ENCODE assay signal across 17 cellular contexts in the genomic region with DNA sequence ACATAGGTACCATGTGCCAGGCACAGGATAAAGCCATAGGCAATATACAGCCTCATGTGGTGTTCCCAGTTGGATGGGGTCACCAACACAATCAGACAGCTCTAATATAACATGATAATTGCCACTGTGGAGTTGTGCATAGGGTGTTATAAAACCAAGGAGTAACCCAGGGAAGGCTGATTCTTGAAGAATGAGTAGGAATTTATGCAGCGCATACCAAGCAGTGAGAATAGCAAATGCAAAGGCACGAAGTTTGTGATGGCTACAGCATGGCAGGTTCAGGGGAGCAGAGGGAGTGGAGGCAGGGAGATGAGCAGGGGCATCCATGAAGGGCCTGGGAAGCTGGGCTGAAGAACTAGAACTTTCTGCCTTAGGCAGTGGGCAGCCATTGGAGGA.
"Had no signal": no experiment of that assay in that cellular context is flagged by ENCODE, and none has a peak within 500 bp of the region (broad histone marks: within the 10 kb centered on the region; RNA-seq: fewer than 3 reads in every experiment).

No MANE protein-coding gene starts in this region.

- H3K27me3 Mint-ChIP-seq: activated B cell treated with CpG ODN at 0.5 μM for 24 hours; activated CD4-positive, alpha-beta T cell treated with anti-CD3 and anti-CD28 coated beads, Interleukin-2, amount 10 ng/mL, durations not matched to agents 7 days and 5 days; activated naive CD8-positive, alpha-beta T cell treated with anti-CD3 and anti-CD28 coated beads, Interleukin-2, amount 10 ng/mL, durations not matched to agents 7 days and 5 days had no signal

- DNase-seq: activated B cell treated with CpG ODN at 0.5 μM for 24 hours; activated CD4-positive, alpha-beta T cell treated with anti-CD3 and anti-CD28 coated beads, Interleukin-2, amount 10 ng/mL, durations not matched to agents 7 days and 5 days; activated naive CD4-positive, alpha-beta T cell; activated naive CD8-positive, alpha-beta T cell treated with anti-CD3 and anti-CD28 coated beads, Interleukin-2, amount 10 ng/mL, durations not matched to agents 7 days and 5 days; dorsolateral prefrontal cortex; glutamatergic neuron; kidney glomerular epithelial cell; left ventricle myocardium superior; pancreas; sigmoid colon; spleen; stimulated activated CD4-positive, alpha-beta T cell treated with anti-CD3 and anti-CD28 coated beads, Interleukin-1b, Interleukin-23, amount 100 ng/mL, for 48 hours; T-helper 2 cell had no signal

- H3K9me3 ChIP-seq: esophagus muscularis mucosa, pancreas, sigmoid colon, spleen, thoracic aorta had no signal

- H3K4me1 Mint-ChIP-seq: activated CD4-positive, alpha-beta T cell treated with anti-CD3 and anti-CD28 coated beads, Interleukin-2, amount 10 ng/mL, durations not matched to agents 7 days and 5 days had no signal

- H3K36me3 ChIP-seq: neural progenitor cell, pancreas, sigmoid colon, spleen, thoracic aorta had no signal

- ATAC-seq: left ventricle myocardium superior, pancreas had no signal

- H3K4me3 Mint-ChIP-seq: activated B cell treated with CpG ODN at 0.5 μM for 24 hours; activated CD4-positive, alpha-beta T cell treated with anti-CD3 and anti-CD28 coated beads, Interleukin-2, amount 10 ng/mL, durations not matched to agents 7 days and 5 days; activated naive CD8-positive, alpha-beta T cell treated with anti-CD3 and anti-CD28 coated beads, Interleukin-2, amount 10 ng/mL, durations not matched to agents 7 days and 5 days; activated T-helper 1 cell treated with anti-CD3 and anti-CD28 coated beads, Interleukin-12 subunit alpha, Interleukin-12 subunit beta, Interleukin-2, Interleukin-4 antibody, amounts not matched to agents 30 ng/mL and 10 ng/mL and 1 ng/mL, durations not matched to agents 14 hours and 24 hours and 36 hours; neural progenitor cell had no signal

- H3K27ac Mint-ChIP-seq: activated CD4-positive, alpha-beta T cell treated with anti-CD3 and anti-CD28 coated beads, Interleukin-2, amount 10 ng/mL, durations not matched to agents 7 days and 5 days; activated naive CD8-positive, alpha-beta T cell treated with anti-CD3 and anti-CD28 coated beads, Interleukin-2, amount 10 ng/mL, durations not matched to agents 7 days and 5 days; activated T-helper 1 cell treated with anti-CD3 and anti-CD28 coated beads, Interleukin-12 subunit alpha, Interleukin-12 subunit beta, Interleukin-2, Interleukin-4 antibody, amounts not matched to agents 30 ng/mL and 10 ng/mL and 1 ng/mL, durations not matched to agents 14 hours and 24 hours and 36 hours; neural progenitor cell had no signal

- H3K9me3 Mint-ChIP-seq: activated B cell treated with CpG ODN at 0.5 μM for 24 hours; activated CD4-positive, alpha-beta T cell treated with anti-CD3 and anti-CD28 coated beads, Interleukin-2, amount 10 ng/mL, durations not matched to agents 7 days and 5 days; activated naive CD8-positive, alpha-beta T cell treated with anti-CD3 and anti-CD28 coated beads, Interleukin-2, amount 10 ng/mL, durations not matched to agents 7 days and 5 days; activated T-helper 1 cell treated with anti-CD3 and anti-CD28 coated beads, Interleukin-12 subunit alpha, Interleukin-12 subunit beta, Interleukin-2, Interleukin-4 antibody, amounts not matched to agents 30 ng/mL and 10 ng/mL and 1 ng/mL, durations not matched to agents 14 hours and 24 hours and 36 hours; neural progenitor cell had no signal

- H3K4me1 ChIP-seq: esophagus muscularis mucosa, pancreas, sigmoid colon had no signal

- H3K4me3 ChIP-seq: dorsolateral prefrontal cortex, esophagus muscularis mucosa, neural progenitor cell, pancreas, sigmoid colon, spleen, thoracic aorta had no signal

- H3K27me3 ChIP-seq: dorsolateral prefrontal cortex, esophagus muscularis mucosa, neural progenitor cell, pancreas, sigmoid colon, spleen had no signal
